In genomic region chr3:71658131-71658530, GRCh38 we compare ENCODE assay signal across 10 cellular contexts.
DNase-seq lines count a peak whose midpoint lies in the region; ATAC-seq, FAIRE-seq and TF ChIP-seq lines count a peak whose summit lies in the region.
"Had no signal": no experiment of that assay in that cellular context is flagged by ENCODE, and none has a peak within 500 bp of the region (broad histone marks: within the 10 kb centered on the region; RNA-seq: fewer than 3 reads in every experiment).

No MANE protein-coding gene starts in this region.

- no peak overlapping the region for H3K9ac ChIP-seq in kidney (ENCODE audit: low read length in 2 of 2)

- intact Hi-C loops in body of pancreas (cut with DNase I), result no loop called here
- intact Hi-C loops in kidney (cut with DNase I), result no loop called here
- intact Hi-C loops in transverse colon (cut with DNase I; ENCODE audit: low total_unique reads), result no loop called here

- H3K4me1 ChIP-seq in body of pancreas (peaks cover 35% of the 10 kb centered on the region), kidney (ENCODE audit: control insufficient read depth in 1 of 2, insufficient read depth in 1 of 2, low read depth in 1 of 2, low read length in 2 of 2) (peaks cover 0 to 4% of the 10 kb centered on the region in 2 donors), transverse colon (peaks cover 0 to 14% (median 0%) of the 10 kb centered on the region in 4 donors)

- peak; percentile 17 for DNase-seq in activated CD4-positive, alpha-beta T cell treated with anti-CD3 and anti-CD28 coated beads for 48 hours
- DNase-seq in activated CD4-positive, alpha-beta T cell treated with anti-CD3 and anti-CD28 coated beads, Interleukin-2, amount 10 ng/mL, durations not matched to agents 7 days and 5 days, result no peak
- peak; percentile 94 to 99 (median 98) for DNase-seq in body of pancreas
- DNase-seq in kidney, result peak; percentile 92
- DNase-seq in transverse colon, result peak; percentile 72
- DNase-seq in islet precursor cell, result no peak
- DNase-seq in dedifferentiated amniotic fluid mesenchymal stem cell (ENCODE audit: extremely low spot score), result no peak
- DNase-seq in activated CD8-positive, alpha-beta memory T cell treated with anti-CD3 and anti-CD28 coated beads, Interleukin-2, amount 50 U/mL, for 48 hours, result no peak
- DNase-seq: OCI-M1 had no signal

- no peak overlapping the region for H3K4me3 ChIP-seq in body of pancreas
- H3K4me3 ChIP-seq in kidney (ENCODE audit: low read length in 2 of 2), result no peak overlapping the region
- no peak overlapping the region for H3K4me3 ChIP-seq in transverse colon

- peak in 1 of 3 donors; percentile 14 for TF ChIP-seq POLR2A in body of pancreas (IDR thresholded peaks at IDR 0.05)
- TF ChIP-seq POLR2A in transverse colon (IDR thresholded peaks at IDR 0.05), result no peak

- H3K9me3 ChIP-seq in body of pancreas (no peaks in the 10 kb centered on the region), kidney (ENCODE audit: control insufficient read depth in 1 of 2, low read length in 2 of 2) (no peaks in the 10 kb centered on the region), transverse colon (no peaks in the 10 kb centered on the region)

- peak; percentile 92 for ATAC-seq in body of pancreas

- FAIRE-seq in kidney (lab: Jason Lieb, UNC), result no peak

- CTCF ChIA-PET in activated CD4-positive, alpha-beta T cell treated with anti-CD3 and anti-CD28 coated beads, Interleukin-2, amount 10 ng/mL, durations not matched to agents 7 days and 5 days (lab: Charles Lee), result no interaction called here

- peak in 3 of 7 experiments; percentile 16 to 38 (median 24) for TF ChIP-seq CTCF in body of pancreas (IDR thresholded peaks at IDR 0.05)
- no peak for TF ChIP-seq CTCF in kidney (IDR thresholded peaks at IDR 0.05; ENCODE audit: borderline replicate concordance, extremely low read depth, insufficient read depth)
- no peak for TF ChIP-seq CTCF in transverse colon (IDR thresholded peaks at IDR 0.05)

- H3K36me3 ChIP-seq in body of pancreas (replicated peaks in 1 of 2; ENCODE audit: insufficient read depth in 1 of 2, low read depth in 2 of 2), result no peaks in the 10 kb centered on the region
- no peaks in the 10 kb centered on the region for H3K36me3 ChIP-seq in kidney (ENCODE audit: control insufficient read depth in 1 of 2, insufficient read depth in 2 of 2, low read length in 2 of 2)
- H3K36me3 ChIP-seq in transverse colon, result no peaks in the 10 kb centered on the region

- in situ Hi-C loops in transverse colon (cut with MboI; ENCODE audit: low pct_ligation_motif_present in 1 of 4, low pct_unique_long_range_greater_than_20kb in 1 of 4, low sequenced_read_pairs in 3 of 4), result loop anchor here in 2 of 4 donors (10.0 to 25.0 kb wide), 3 partner anchors 1113 to 1596 kb away; no protein-coding TSS in a partner anchor

- no peak overlapping the region for H3K27ac Mint-ChIP-seq in activated CD4-positive, alpha-beta T cell treated with anti-CD3 and anti-CD28 coated beads, Interleukin-2, amount 10 ng/mL, durations not matched to agents 7 days and 5 days
- H3K27ac Mint-ChIP-seq: activated naive CD4-positive, alpha-beta T cell treated with anti-CD3 and anti-CD28 coated beads, Interleukin-2, amount 50 U/mL, for 24 hours had no signal

- POLR2A ChIA-PET in activated CD4-positive, alpha-beta T cell treated with anti-CD3 and anti-CD28 coated beads, Interleukin-2, amount 10 ng/mL, durations not matched to agents 7 days and 5 days (lab: Charles Lee), result no interaction called here

- WGBS in body of pancreas, 2 donors, result 11 to 14% methylated on average over 7 of the region's 7 CpGs
- WGBS in transverse colon (ENCODE audit: low coverage in 1 of 2), 2 donors, result 45 to 47% methylated on average over 2 to 7 of the region's 7 CpGs

- H3K27ac ChIP-seq in body of pancreas (peak overlapping the region; percentile 77 to 91 (median 80)), kidney (ENCODE audit: low read depth in 2 of 2, low read length in 2 of 2) (no peak overlapping the region), transverse colon (peak overlapping the region; percentile 38 to 76 (median 60))

- H3K27me3 ChIP-seq in body of pancreas (no peaks in the 10 kb centered on the region), transverse colon (no peaks in the 10 kb centered on the region)

- peaks cover 6% of the 10 kb centered on the region for H3K36me3 Mint-ChIP-seq in activated CD4-positive, alpha-beta T cell treated with anti-CD3 and anti-CD28 coated beads, Interleukin-2, amount 10 ng/mL, durations not matched to agents 7 days and 5 days (ENCODE audit: low read depth)
- H3K36me3 Mint-ChIP-seq: activated naive CD4-positive, alpha-beta T cell treated with anti-CD3 and anti-CD28 coated beads, Interleukin-2, amount 50 U/mL, for 24 hours had no signal

- H3K4me1 Mint-ChIP-seq in activated CD4-positive, alpha-beta T cell treated with anti-CD3 and anti-CD28 coated beads, Interleukin-2, amount 10 ng/mL, durations not matched to agents 7 days and 5 days, result peaks cover 14% of the 10 kb centered on the region

- no peaks in the 10 kb centered on the region for H3K27me3 Mint-ChIP-seq in activated CD4-positive, alpha-beta T cell treated with anti-CD3 and anti-CD28 coated beads, Interleukin-2, amount 10 ng/mL, durations not matched to agents 7 days and 5 days
- H3K27me3 Mint-ChIP-seq: activated naive CD4-positive, alpha-beta T cell treated with anti-CD3 and anti-CD28 coated beads, Interleukin-2, amount 50 U/mL, for 24 hours had no signal

- H3K4me3 Mint-ChIP-seq in activated CD4-positive, alpha-beta T cell treated with anti-CD3 and anti-CD28 coated beads, Interleukin-2, amount 10 ng/mL, durations not matched to agents 7 days and 5 days, result no peak overlapping the region
- H3K4me3 Mint-ChIP-seq: activated naive CD4-positive, alpha-beta T cell treated with anti-CD3 and anti-CD28 coated beads, Interleukin-2, amount 50 U/mL, for 24 hours had no signal

- H3K9me3 Mint-ChIP-seq in activated CD4-positive, alpha-beta T cell treated with anti-CD3 and anti-CD28 coated beads, Interleukin-2, amount 10 ng/mL, durations not matched to agents 7 days and 5 days, result no peaks in the 10 kb centered on the region
- H3K9me3 Mint-ChIP-seq: activated naive CD4-positive, alpha-beta T cell treated with anti-CD3 and anti-CD28 coated beads, Interleukin-2, amount 50 U/mL, for 24 hours had no signal

- no peak for TF ChIP-seq EP300 in transverse colon (IDR thresholded peaks at IDR 0.05; ENCODE audit: low read depth)

Comparison
In these comparisons a context has a peak if more than half of its experiments do, and no peak if none do; other contexts are left out.
1. DNase-seq: peak in activated CD4-positive, alpha-beta T cell treated with anti-CD3 and anti-CD28 coated beads for 48 hours (single experiment), body of pancreas (4 of 4), kidney (single experiment) and transverse colon (single experiment); none in activated CD4-positive, alpha-beta T cell treated with anti-CD3 and anti-CD28 coated beads, Interleukin-2, amount 10 ng/mL, durations not matched to agents 7 days and 5 days (single experiment), islet precursor cell (single experiment), dedifferentiated amniotic fluid mesenchymal stem cell (single experiment) and activated CD8-positive, alpha-beta memory T cell treated with anti-CD3 and anti-CD28 coated beads, Interleukin-2, amount 50 U/mL, for 48 hours (single experiment).
2. H3K27ac ChIP-seq: peak in body of pancreas (4 of 4) and transverse colon (4 of 4); none in kidney (0 of 2).